Comparison of ENCODE assay signal across 11 cellular contexts in genomic region chr3:12004741-12005513, GRCh38. TPM values are rescaled to one million over a fixed set of nuclear protein-coding genes. Genes with fewer than 3 reads are reported as not detected.
DNase-seq lines count a peak whose midpoint lies in the region; ATAC-seq and TF ChIP-seq lines count a peak whose summit lies in the region.
"Had no signal": no experiment of that assay in that cellular context is flagged by ENCODE, and none has a peak within 500 bp of the region (broad histone marks: within the 10 kb centered on the region; RNA-seq: fewer than 3 reads in every experiment).

No MANE protein-coding gene starts in this region.

- H3K9me2 ChIP-seq in neural cell (ENCODE audit: insufficient read depth, low read length) = no peaks in the 10 kb centered on the region

- no peak overlapping the region for H2BK15ac ChIP-seq in H9 (ENCODE audit: low read depth, low read length)

- H2BK5ac ChIP-seq in H9 (ENCODE audit: insufficient read length, low read length) = no peak overlapping the region

- H3K4me2 ChIP-seq in H9 (ENCODE audit: insufficient read depth, insufficient read length, low read length) (peak overlapping the region; percentile 82), neural cell (ENCODE audit: low read length) (peak overlapping the region; percentile 0)

- H3T11ph ChIP-seq in H9 (ENCODE audit: low read length) = no peak overlapping the region

- peaks cover 41% of the 10 kb centered on the region for H3K27me3 Mint-ChIP-seq in CD8-positive, alpha-beta T cell (ENCODE audit: low read depth)
- H3K27me3 Mint-ChIP-seq in H9 (ENCODE audit: low read depth) = peaks cover 31% of the 10 kb centered on the region

- H3K79me2 ChIP-seq in H9 (ENCODE audit: insufficient read depth, low read length) (no peaks in the 10 kb centered on the region), neural cell (replicated peaks; ENCODE audit: insufficient read depth, low read length) (no peaks in the 10 kb centered on the region)

- no peak overlapping the region for H3K4ac ChIP-seq in H9 (ENCODE audit: low read depth, low read length)

- no peak for ATAC-seq in CD8-positive, alpha-beta T cell
- ATAC-seq in HG03097 (IDR thresholded peaks at IDR 0.05; ENCODE audit: low FRiP score, unreplicated experiment) (no peak), GM21526 (IDR thresholded peaks at IDR 0.05; ENCODE audit: low FRiP score, unreplicated experiment) (no peak)

- H3K27me3 ChIP-seq in CD8-positive, alpha-beta T cell (ENCODE audit: insufficient read depth, low read length) = peaks cover 19% of the 10 kb centered on the region
- no peaks in the 10 kb centered on the region; the same call in 1 of the 2 replicates for H3K27me3 ChIP-seq in H9 (ENCODE audit: insufficient read depth, low read length)
- peaks cover 19% of the 10 kb centered on the region for H3K27me3 ChIP-seq in neural cell (ENCODE audit: insufficient read depth, low read depth, low read length)

- H3F3A ChIP-seq in neural cell (ENCODE audit: insufficient read depth, low read length, poor library complexity, severe bottlenecking) = no peaks in the 10 kb centered on the region

- no peak overlapping the region for H2BK12ac ChIP-seq in H9 (ENCODE audit: insufficient read length, low read depth, low read length)

- no peaks in the 10 kb centered on the region for H3K79me1 ChIP-seq in H9 (ENCODE audit: insufficient read depth, low read depth, low read length, poor library complexity, severe bottlenecking)

- POLR2A ChIA-PET in CD8-positive, alpha-beta T cell (lab: Charles Lee) = interaction anchor here (0.5 kb wide), 1 partner anchor 17 kb away, joined by 4 read pairs; no protein-coding TSS in a partner anchor

- H3K23me2 ChIP-seq in H9 (ENCODE audit: insufficient read length, low read depth, low read length, poor library complexity, severe bottlenecking) = peaks cover 15% of the 10 kb centered on the region

- CTCF ChIA-PET in CD8-positive, alpha-beta T cell (lab: Charles Lee) = no interaction called here

- H3K4me3 Mint-ChIP-seq in CD8-positive, alpha-beta T cell = peak overlapping the region; percentile 30
- peak overlapping the region; percentile 59 to 83 for H3K4me3 Mint-ChIP-seq in H9

- no peak overlapping the region for H3K23ac ChIP-seq in H9 (ENCODE audit: insufficient read length, low read depth, low read length)

- H3K56ac ChIP-seq in H9 (ENCODE audit: insufficient read length, low read depth, low read length) = no peak overlapping the region

- H4K91ac ChIP-seq in H9 (ENCODE audit: insufficient read length, low read depth, low read length) = no peak overlapping the region

- intact Hi-C loops in CD8-positive, alpha-beta T cell (cut with DNase I, micrococcal nuclease) = no loop called here

- H3K4me1 ChIP-seq in CD8-positive, alpha-beta T cell (ENCODE audit: insufficient read depth, low read length) = no peaks in the 10 kb centered on the region
- H3K4me1 ChIP-seq in H9 (ENCODE audit: insufficient read depth, low read length) = peaks cover 8% of the 10 kb centered on the region; the same call in 1 of the 2 replicates

- no peak for DNase-seq in CD8-positive, alpha-beta T cell
- DNase-seq in H9 (peak; percentile 58), caudate nucleus (lab: John Stamatoyannopoulos, UW) (peak in 1 of 61 donors; percentile 17), NOMO-1 treated with dmso at 0.1 percent for 144 hours (lab: John Stamatoyannopoulos, UW; ENCODE audit: unreplicated experiment) (no peak)
- DNase-seq in activated CD4-positive, alpha-beta T cell treated with anti-CD3 and anti-CD28 coated beads for 48 hours = no peak
- DNase-seq: effector memory CD8-positive, alpha-beta T cell had no signal

- no peaks in the 10 kb centered on the region for H3K36me3 Mint-ChIP-seq in CD8-positive, alpha-beta T cell
- no peaks in the 10 kb centered on the region for H3K36me3 Mint-ChIP-seq in H9 (ENCODE audit: insufficient read depth in 1 of 3, low read depth in 3 of 3)
- H3K36me3 Mint-ChIP-seq: memory B cell had no signal

- H3K27ac ChIP-seq in CD8-positive, alpha-beta T cell (ENCODE audit: low read depth, low read length) = no peak overlapping the region
- H3K27ac ChIP-seq in H9 (ENCODE audit: insufficient read length, low read depth, low read length) (no peak overlapping the region), caudate nucleus (ENCODE audit: low read depth, low read length) (peak overlapping the region; percentile 36), neural cell (ENCODE audit: low read length) (no peak overlapping the region)

- no peaks in the 10 kb centered on the region for H4K20me1 ChIP-seq in H9 (ENCODE audit: control insufficient read depth, insufficient read depth, insufficient read length)
- no peaks in the 10 kb centered on the region for H4K20me1 ChIP-seq in neural cell (ENCODE audit: insufficient read depth)

- TF ChIP-seq CTCF in CD8-positive, alpha-beta T cell (IDR thresholded peaks at IDR 0.05) = no peak
- TF ChIP-seq CTCF in H9 (conservative IDR thresholded peaks at IDR 0.05) (no peak), neural cell (IDR thresholded peaks at IDR 0.05; ENCODE audit: poor library complexity, severe bottlenecking) (no peak)

- H2BK20ac ChIP-seq in H9 (ENCODE audit: low read depth, low read length, poor library complexity, severe bottlenecking) = no peak overlapping the region

- H3K9ac ChIP-seq in H9 (ENCODE audit: extremely low read depth, insufficient read length, low read length) (peak overlapping the region; percentile 36), neural cell (ENCODE audit: low read length) (peak overlapping the region; percentile 43)

- no peak overlapping the region for H2AK5ac ChIP-seq in H9 (ENCODE audit: insufficient read length, low read length)

- WGBS in H9 (ENCODE audit: extremely low coverage, insufficient read length, low lambda C conversion rate) = no CpG with 5 or more reads among the region's 57 CpGs

- H2BK120ac ChIP-seq in H9 (ENCODE audit: low read depth, low read length, poor library complexity, severe bottlenecking) = no peak overlapping the region

- H3K4me1 Mint-ChIP-seq in CD8-positive, alpha-beta T cell (ENCODE audit: low read depth) = peaks cover 7% of the 10 kb centered on the region
- H3K4me1 Mint-ChIP-seq in H9 = peaks cover 32 to 36% of the 10 kb centered on the region in 2 experiments
- H3K4me1 Mint-ChIP-seq: memory B cell had no signal

- H3K9me3 Mint-ChIP-seq in CD8-positive, alpha-beta T cell = no peaks in the 10 kb centered on the region
- H3K9me3 Mint-ChIP-seq in H9 = no peaks in the 10 kb centered on the region
- H3K9me3 Mint-ChIP-seq: effector memory CD8-positive, alpha-beta T cell; memory B cell had no signal

- no peaks in the 10 kb centered on the region for H3K9me3 ChIP-seq in CD8-positive, alpha-beta T cell (ENCODE audit: low read length)
- H3K9me3 ChIP-seq in H9 (ENCODE audit: control insufficient read depth, low read depth, low read length) = no peaks in the 10 kb centered on the region
- no peaks in the 10 kb centered on the region for H3K9me3 ChIP-seq in neural cell (ENCODE audit: low read length)

- TF ChIP-seq EP300 in neural cell (conservative IDR thresholded peaks at IDR 0.05; ENCODE audit: poor library complexity, severe bottlenecking) = no peak

- H3K27ac Mint-ChIP-seq in CD8-positive, alpha-beta T cell = no peak overlapping the region
- H3K27ac Mint-ChIP-seq in H9 = peak overlapping the region in 1 of 3 experiments; percentile 15; a peak in 1 of 7 replicates
- H3K27ac Mint-ChIP-seq: effector memory CD8-positive, alpha-beta T cell; memory B cell had no signal

- no peak overlapping the region for H3K18ac ChIP-seq in H9 (ENCODE audit: insufficient read length, low read depth, low read length)

- H3K36me3 ChIP-seq in CD8-positive, alpha-beta T cell (ENCODE audit: insufficient read depth, low read length) = no peaks in the 10 kb centered on the region
- H3K36me3 ChIP-seq in neural cell (ENCODE audit: insufficient read depth, low read length) = no peaks in the 10 kb centered on the region

- TF ChIP-seq RAD21 in neural cell (conservative IDR thresholded peaks at IDR 0.05) = no peak

- no peak overlapping the region for H4K8ac ChIP-seq in H9 (replicated peaks; ENCODE audit: insufficient read length, low read depth, low read length)

- no peak overlapping the region for H3K4me3 ChIP-seq in CD8-positive, alpha-beta T cell (ENCODE audit: low read depth, low read length)
- peak overlapping the region; percentile 70 for H3K4me3 ChIP-seq in neural cell (ENCODE audit: low read length)

- H3K14ac ChIP-seq in H9 (ENCODE audit: insufficient read depth, low read length) = 0 out of 2 replicates have a peak overlapping the region, but pooled peaks have one; percentile 51

- H2AFZ ChIP-seq in H9 (ENCODE audit: low read length) (no peak overlapping the region), neural cell (ENCODE audit: low read depth, low read length) (no peak overlapping the region)

- H4K5ac ChIP-seq in H9 (ENCODE audit: insufficient read length, low read depth, low read length) = no peak overlapping the region

TF ChIP-seq in neural cell, 6 proteins besides CTCF, POLR2A, EP300 and RAD21 (continues in another document):
- TF ChIP-seq MXI1 (conservative IDR thresholded peaks at IDR 0.05; ENCODE audit: poor library complexity, severe bottlenecking) (no peak), TAF1 (IDR thresholded peaks at IDR 0.05; ENCODE audit: low read depth) (no peak), SMC3 (conservative IDR thresholded peaks at IDR 0.05; ENCODE audit: poor library complexity) (no peak), REST (IDR thresholded peaks at IDR 0.05; ENCODE audit: borderline replicate concordance) (no peak)

RNA-seq across cellular contexts. Expression of gene SYN2, which starts 0.7 kb away (rescaled TPM):
- total RNA-seq in CD8-positive, alpha-beta T cell = not detected
- total RNA-seq in H9 (2021) = 5.0 and 6.0 TPM in 2 replicates
- 7.0 and 7.2 TPM in 2 replicates for polyA plus RNA-seq in neural cell
- polyA minus RNA-seq in neural cell = 11.8 and 11.9 TPM in 2 replicates
- total RNA-seq: HT1080 had no signal
